Comparison of ENCODE assay signal across 1 cellular context in the genomic region with DNA sequence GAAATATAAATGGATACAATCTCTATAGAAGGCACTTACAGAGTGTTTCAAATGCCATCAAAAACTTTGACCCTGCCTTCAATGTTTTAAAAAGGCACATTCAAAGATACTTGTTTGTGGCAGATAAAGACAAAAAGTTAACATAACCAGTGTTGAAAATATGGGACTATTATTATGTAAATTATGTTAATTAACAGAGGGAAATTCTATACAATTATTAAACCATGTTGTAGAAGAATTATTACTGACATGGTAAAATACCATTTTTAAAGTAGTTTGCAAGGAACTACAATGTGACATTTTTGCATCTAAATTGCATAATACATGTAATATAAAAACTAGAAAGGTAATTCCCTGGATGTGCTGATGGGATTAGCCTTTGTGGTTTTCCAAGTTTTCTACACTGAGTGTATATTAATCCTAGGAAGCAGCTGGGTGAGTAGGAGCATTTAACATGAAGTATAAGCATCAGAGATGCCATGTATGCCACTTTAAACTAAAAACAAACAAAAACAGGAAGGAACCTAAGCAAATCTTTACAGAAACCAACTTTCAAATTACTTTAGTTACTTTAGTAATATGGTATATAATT.
TF ChIP-seq lines count a peak whose summit lies in the region.

No MANE protein-coding gene starts in this region.

TF ChIP-seq in GM12878, 131 proteins besides CTCF, POLR2A, EP300 and RAD21:
- TF ChIP-seq, protein P1, sequence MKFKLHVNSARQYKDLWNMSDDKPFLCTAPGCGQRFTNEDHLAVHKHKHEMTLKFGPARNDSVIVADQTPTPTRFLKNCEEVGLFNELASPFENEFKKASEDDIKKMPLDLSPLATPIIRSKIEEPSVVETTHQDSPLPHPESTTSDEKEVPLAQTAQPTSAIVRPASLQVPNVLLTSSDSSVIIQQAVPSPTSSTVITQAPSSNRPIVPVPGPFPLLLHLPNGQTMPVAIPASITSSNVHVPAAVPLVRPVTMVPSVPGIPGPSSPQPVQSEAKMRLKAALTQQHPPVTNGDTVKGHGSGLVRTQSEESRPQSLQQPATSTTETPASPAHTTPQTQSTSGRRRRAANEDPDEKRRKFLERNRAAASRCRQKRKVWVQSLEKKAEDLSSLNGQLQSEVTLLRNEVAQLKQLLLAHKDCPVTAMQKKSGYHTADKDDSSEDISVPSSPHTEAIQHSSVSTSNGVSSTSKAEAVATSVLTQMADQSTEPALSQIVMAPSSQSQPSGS (IDR thresholded peaks at IDR 0.05; ENCODE audit: low read length): no peak
- TF ChIP-seq, protein P2, sequence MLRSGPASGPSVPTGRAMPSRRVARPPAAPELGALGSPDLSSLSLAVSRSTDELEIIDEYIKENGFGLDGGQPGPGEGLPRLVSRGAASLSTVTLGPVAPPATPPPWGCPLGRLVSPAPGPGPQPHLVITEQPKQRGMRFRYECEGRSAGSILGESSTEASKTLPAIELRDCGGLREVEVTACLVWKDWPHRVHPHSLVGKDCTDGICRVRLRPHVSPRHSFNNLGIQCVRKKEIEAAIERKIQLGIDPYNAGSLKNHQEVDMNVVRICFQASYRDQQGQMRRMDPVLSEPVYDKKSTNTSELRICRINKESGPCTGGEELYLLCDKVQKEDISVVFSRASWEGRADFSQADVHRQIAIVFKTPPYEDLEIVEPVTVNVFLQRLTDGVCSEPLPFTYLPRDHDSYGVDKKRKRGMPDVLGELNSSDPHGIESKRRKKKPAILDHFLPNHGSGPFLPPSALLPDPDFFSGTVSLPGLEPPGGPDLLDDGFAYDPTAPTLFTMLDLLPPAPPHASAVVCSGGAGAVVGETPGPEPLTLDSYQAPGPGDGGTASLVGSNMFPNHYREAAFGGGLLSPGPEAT (IDR thresholded peaks at IDR 0.05; ENCODE audit: low read depth): no peak
- TF ChIP-seq IKZF1 (conservative IDR thresholded peaks at IDR 0.05) (no peak), SMC3 (IDR thresholded peaks at IDR 0.05; ENCODE audit: borderline replicate concordance, low read length) (no peak), CHD4 (IDR thresholded peaks at IDR 0.05) (no peak), IRF4 (IDR thresholded peaks at IDR 0.05; ENCODE audit: low read depth, low read length) (no peak), RB1 (IDR thresholded peaks at IDR 0.05; ENCODE audit: borderline replicate concordance) (no peak), RAD51 (IDR thresholded peaks at IDR 0.05) (no peak), POLR2AphosphoS5 (IDR thresholded peaks at IDR 0.05; ENCODE audit: low read length) (no peak)
- TF ChIP-seq, protein P3, sequence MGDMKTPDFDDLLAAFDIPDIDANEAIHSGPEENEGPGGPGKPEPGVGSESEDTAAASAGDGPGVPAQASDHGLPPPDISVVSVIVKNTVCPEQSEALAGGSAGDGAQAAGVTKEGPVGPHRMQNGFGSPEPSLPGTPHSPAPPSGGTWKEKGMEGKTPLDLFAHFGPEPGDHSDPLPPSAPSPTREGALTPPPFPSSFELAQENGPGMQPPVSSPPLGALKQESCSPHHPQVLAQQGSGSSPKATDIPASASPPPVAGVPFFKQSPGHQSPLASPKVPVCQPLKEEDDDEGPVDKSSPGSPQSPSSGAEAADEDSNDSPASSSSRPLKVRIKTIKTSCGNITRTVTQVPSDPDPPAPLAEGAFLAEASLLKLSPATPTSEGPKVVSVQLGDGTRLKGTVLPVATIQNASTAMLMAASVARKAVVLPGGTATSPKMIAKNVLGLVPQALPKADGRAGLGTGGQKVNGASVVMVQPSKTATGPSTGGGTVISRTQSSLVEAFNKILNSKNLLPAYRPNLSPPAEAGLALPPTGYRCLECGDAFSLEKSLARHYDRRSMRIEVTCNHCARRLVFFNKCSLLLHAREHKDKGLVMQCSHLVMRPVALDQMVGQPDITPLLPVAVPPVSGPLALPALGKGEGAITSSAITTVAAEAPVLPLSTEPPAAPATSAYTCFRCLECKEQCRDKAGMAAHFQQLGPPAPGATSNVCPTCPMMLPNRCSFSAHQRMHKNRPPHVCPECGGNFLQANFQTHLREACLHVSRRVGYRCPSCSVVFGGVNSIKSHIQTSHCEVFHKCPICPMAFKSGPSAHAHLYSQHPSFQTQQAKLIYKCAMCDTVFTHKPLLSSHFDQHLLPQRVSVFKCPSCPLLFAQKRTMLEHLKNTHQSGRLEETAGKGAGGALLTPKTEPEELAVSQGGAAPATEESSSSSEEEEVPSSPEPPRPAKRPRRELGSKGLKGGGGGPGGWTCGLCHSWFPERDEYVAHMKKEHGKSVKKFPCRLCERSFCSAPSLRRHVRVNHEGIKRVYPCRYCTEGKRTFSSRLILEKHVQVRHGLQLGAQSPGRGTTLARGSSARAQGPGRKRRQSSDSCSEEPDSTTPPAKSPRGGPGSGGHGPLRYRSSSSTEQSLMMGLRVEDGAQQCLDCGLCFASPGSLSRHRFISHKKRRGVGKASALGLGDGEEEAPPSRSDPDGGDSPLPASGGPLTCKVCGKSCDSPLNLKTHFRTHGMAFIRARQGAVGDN (IDR thresholded peaks at IDR 0.05): no peak
